In the genomic region with DNA sequence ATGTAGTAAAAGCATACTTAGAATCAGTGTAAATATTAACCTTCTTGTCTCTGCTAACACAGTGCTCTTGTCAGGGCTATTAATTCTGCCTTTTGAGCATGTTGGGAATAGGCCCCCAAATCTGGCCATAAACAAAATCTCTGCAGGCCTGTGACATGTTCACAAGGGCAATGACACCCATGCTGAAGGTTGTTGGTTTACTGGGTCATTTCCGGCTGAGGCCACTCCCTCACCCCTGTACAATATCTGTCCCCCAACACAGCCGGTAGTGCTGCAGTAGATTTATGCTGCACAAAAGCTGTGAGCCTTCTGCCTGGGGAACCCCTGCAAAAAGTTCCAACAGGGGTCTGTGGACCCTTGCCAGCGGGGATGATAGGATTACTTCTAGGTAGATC, we compare ENCODE assay signal across 1 cellular context. TPM values are rescaled to one million over a fixed set of nuclear protein-coding genes. Genes with fewer than 3 reads are reported as not detected.
"Had no signal": no experiment of that assay in that cellular context is flagged by ENCODE, and none has a peak within 500 bp of the region (broad histone marks: within the 10 kb centered on the region; RNA-seq: fewer than 3 reads in every experiment).

No MANE protein-coding gene starts in this region.

RNA-seq across cellular contexts. Expression of a gene that starts 12.3 kb away (rescaled TPM):
- total RNA-seq: HepG2 had no signal
